In the genomic region with DNA sequence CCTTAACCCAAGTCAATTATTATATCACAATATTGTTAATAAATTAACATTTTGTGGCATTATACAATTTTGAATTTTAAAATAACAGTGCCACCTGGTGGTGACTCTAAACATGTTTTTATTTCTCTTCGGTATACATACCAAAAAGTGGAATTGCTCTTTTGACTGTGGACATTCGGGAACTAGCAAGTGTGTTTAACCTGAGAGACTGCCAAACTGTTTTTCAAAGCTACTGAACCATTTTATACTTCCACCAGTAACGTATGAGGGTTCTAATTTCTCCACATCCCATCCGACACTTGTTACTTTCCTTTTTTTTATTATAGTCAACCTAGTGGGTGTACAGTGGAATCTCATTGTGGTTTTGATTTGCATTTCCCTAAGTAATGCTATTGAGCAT, we compare ENCODE assay signal across 8 cellular contexts. TPM values are rescaled to one million over a fixed set of nuclear protein-coding genes. Genes with fewer than 3 reads are reported as not detected.
DNase-seq lines count a peak whose midpoint lies in the region; ATAC-seq, FAIRE-seq and TF ChIP-seq lines count a peak whose summit lies in the region.

No MANE protein-coding gene starts in this region.

- no peak overlapping the region for H3K4me3 ChIP-seq in bronchial epithelial cell (ENCODE audit: low read depth, low read length)
- H3K4me3 ChIP-seq in right lobe of liver = no peak overlapping the region

- H3K27ac ChIP-seq in right lobe of liver = no peak overlapping the region

- TF ChIP-seq POLR2A in right lobe of liver (IDR thresholded peaks at IDR 0.05) (no peak), GM12892 (IDR thresholded peaks at IDR 0.05; ENCODE audit: low read depth, low read length) (no peak)

- intact Hi-C loops in natural killer cell (cut with micrococcal nuclease) (loop anchor here (1.0 kb wide), 3 partner anchors 248 to 601 kb away; no protein-coding TSS in a partner anchor), right lobe of liver (cut with DNase I) (loop anchor here in 1 of 2 donors (10.0 kb wide), 1 partner anchor 247 kb away; no protein-coding TSS in a partner anchor)

- WGBS in right lobe of liver (ENCODE audit: insufficient coverage, low coverage, low lambda C conversion rate, missing lambda C conversion rate) = 9% methylated on average over 4 of the region's 4 CpGs

- no peaks in the 10 kb centered on the region for H3K36me3 ChIP-seq in bronchial epithelial cell (ENCODE audit: control insufficient read depth, insufficient read depth, low read length)
- H3K36me3 ChIP-seq in right lobe of liver = no peaks in the 10 kb centered on the region

- no peaks in the 10 kb centered on the region for H3K27me3 ChIP-seq in bronchial epithelial cell (ENCODE audit: control insufficient read depth, insufficient read depth, low read length)
- no peaks in the 10 kb centered on the region for H3K27me3 ChIP-seq in right lobe of liver

- no peaks in the 10 kb centered on the region for H3K9me3 ChIP-seq in right lobe of liver
- H3K9me3 ChIP-seq in T-helper 17 cell (ENCODE audit: control insufficient read depth, low read length, poor library complexity, severe bottlenecking) = no peaks in the 10 kb centered on the region

- H3K4me3 Mint-ChIP-seq in natural killer cell (no peak overlapping the region), T-helper 17 cell (no peak overlapping the region)
- no peak overlapping the region for H3K4me3 Mint-ChIP-seq in natural killer cell treated with Interleukin-12 subunit alpha and Interleukin-12 subunit beta and Interleukin-15 and Interleukin-18, amount 100 ng/mL, for 72 hours

- TF ChIP-seq CTCF in natural killer cell (IDR thresholded peaks at IDR 0.05) = peak; percentile 87
- TF ChIP-seq CTCF in bronchial epithelial cell (IDR thresholded peaks at IDR 0.05; ENCODE audit: insufficient read depth, low read length, severe bottlenecking) = peak; percentile 11
- peak; percentile 61 to 71 (median 64) for TF ChIP-seq CTCF in right lobe of liver (IDR thresholded peaks at IDR 0.05)

- H3K36me3 Mint-ChIP-seq in natural killer cell = no peaks in the 10 kb centered on the region
- H3K36me3 Mint-ChIP-seq in natural killer cell treated with Interleukin-12 subunit alpha and Interleukin-12 subunit beta and Interleukin-15 and Interleukin-18, amount 100 ng/mL, for 72 hours = no peaks in the 10 kb centered on the region
- H3K36me3 Mint-ChIP-seq in T-helper 17 cell (ENCODE audit: low read depth) = peaks cover 3% of the 10 kb centered on the region

- no peaks in the 10 kb centered on the region for H3K4me1 ChIP-seq in right lobe of liver

- H3K27ac Mint-ChIP-seq in natural killer cell (no peak overlapping the region), T-helper 17 cell (no peak overlapping the region)
- no peak overlapping the region for H3K27ac Mint-ChIP-seq in natural killer cell treated with Interleukin-12 subunit alpha and Interleukin-12 subunit beta and Interleukin-15 and Interleukin-18, amount 100 ng/mL, for 72 hours

- FAIRE-seq in bronchial epithelial cell (lab: Jason Lieb, UNC) (no peak), GM12892 (lab: Jason Lieb, UNC) (no peak)

- H3K4me1 Mint-ChIP-seq in natural killer cell = no peaks in the 10 kb centered on the region
- H3K4me1 Mint-ChIP-seq in natural killer cell treated with Interleukin-12 subunit alpha and Interleukin-12 subunit beta and Interleukin-15 and Interleukin-18, amount 100 ng/mL, for 72 hours (ENCODE audit: low read depth in 2 of 2) = peaks cover 0 to under 1% of the 10 kb centered on the region in 2 donors
- H3K4me1 Mint-ChIP-seq in T-helper 17 cell = no peaks in the 10 kb centered on the region

- no peaks in the 10 kb centered on the region for H3K9me3 Mint-ChIP-seq in natural killer cell
- no peaks in the 10 kb centered on the region for H3K9me3 Mint-ChIP-seq in natural killer cell treated with Interleukin-12 subunit alpha and Interleukin-12 subunit beta and Interleukin-15 and Interleukin-18, amount 100 ng/mL, for 72 hours

- ATAC-seq in natural killer cell (no peak), right lobe of liver (peak; percentile 60 to 82 (median 76)), T-helper 17 cell (no peak)
- no peak for ATAC-seq in natural killer cell treated with Interleukin-12 subunit alpha and Interleukin-12 subunit beta and Interleukin-15 and Interleukin-18, amount 100 ng/mL, for 72 hours

- DNase-seq in natural killer cell (no peak), NCI-H345 treated with DMSO at 0.1 percent for 48 hours (lab: John Stamatoyannopoulos, UW; ENCODE audit: unreplicated experiment) (peak; percentile 34), bronchial epithelial cell (ENCODE audit: low read depth) (peak; percentile 48), right lobe of liver (no peak), GM12892 (ENCODE audit: insufficient read length) (no peak), T-helper 17 cell (no peak)
- DNase-seq in natural killer cell treated with Interleukin-12 subunit alpha and Interleukin-12 subunit beta and Interleukin-15 and Interleukin-18, amount 100 ng/mL, for 72 hours (ENCODE audit: low spot score) = no peak
- DNase-seq in stimulated activated CD4-positive, alpha-beta T cell treated with anti-CD3 and anti-CD28 coated beads, Interleukin-2, amount 100 ng/mL, for 48 hours = no peak

- H3K27me3 Mint-ChIP-seq in natural killer cell (ENCODE audit: low read depth in 2 of 2) (peaks cover 7 to 13% of the 10 kb centered on the region in 2 donors), T-helper 17 cell (no peaks in the 10 kb centered on the region)
- H3K27me3 Mint-ChIP-seq in natural killer cell treated with Interleukin-12 subunit alpha and Interleukin-12 subunit beta and Interleukin-15 and Interleukin-18, amount 100 ng/mL, for 72 hours = peaks cover 0 to 9% of the 10 kb centered on the region in 2 donors

RNA-seq across cellular contexts. Expression of gene HSDL2, which starts 18.3 kb away (rescaled TPM):
- 10 to 100 TPM in 1 of 3 donors, 1 to 10 TPM in 2; 7.9 to 18.3 (median 8.6) TPM for total RNA-seq in natural killer cell
- total RNA-seq in natural killer cell treated with Interleukin-12 subunit alpha and Interleukin-12 subunit beta and Interleukin-15 and Interleukin-18, amount 100 ng/mL, for 72 hours = 10 to 100 TPM; 15.6 to 19.6 TPM
- 21.9 and 31.9 TPM in 2 replicates for total RNA-seq in bronchial epithelial cell
- total RNA-seq in right lobe of liver = 10 to 100 TPM; 65.8 to 96.8 (median 79.8) TPM
- 40.5 TPM for polyA plus RNA-seq in GM12892 (2012; ENCODE audit: missing spikeins)
- total RNA-seq in T-helper 17 cell = 10 to 100 TPM in 1 of 2 donors, 1 to 10 TPM in 1; 7.9 to 10.1 TPM

RNA-seq across cellular contexts. Expression of gene PTBP3, which starts 28.2 kb away (rescaled TPM):
- total RNA-seq in natural killer cell (100 to 1,000 TPM; 135 to 156 (median 140) TPM), bronchial epithelial cell (56.2 and 62.4 TPM in 2 replicates), right lobe of liver (10 to 100 TPM; 16.3 to 29.9 (median 19.3) TPM), T-helper 17 cell (100 to 1,000 TPM; 132 to 140 TPM)
- 100 to 1,000 TPM; 123 to 143 TPM for total RNA-seq in natural killer cell treated with Interleukin-12 subunit alpha and Interleukin-12 subunit beta and Interleukin-15 and Interleukin-18, amount 100 ng/mL, for 72 hours
- 35.9 TPM for polyA plus RNA-seq in GM12892 (2012; ENCODE audit: missing spikeins)

Comparison
In these comparisons a context has a peak if more than half of its experiments do, and no peak if none do; other contexts are left out.
1. ATAC-seq: peak in right lobe of liver (4 of 4); none in natural killer cell (0 of 3), natural killer cell treated with Interleukin-12 subunit alpha and Interleukin-12 subunit beta and Interleukin-15 and Interleukin-18, amount 100 ng/mL, for 72 hours (0 of 2) and T-helper 17 cell (single experiment).
2. DNase-seq: peak in NCI-H345 treated with DMSO at 0.1 percent for 48 hours (single experiment) and bronchial epithelial cell (single experiment); none in natural killer cell (single experiment), natural killer cell treated with Interleukin-12 subunit alpha and Interleukin-12 subunit beta and Interleukin-15 and Interleukin-18, amount 100 ng/mL, for 72 hours (single experiment), right lobe of liver (0 of 3), GM12892 (single experiment), T-helper 17 cell (0 of 3) and stimulated activated CD4-positive, alpha-beta T cell treated with anti-CD3 and anti-CD28 coated beads, Interleukin-2, amount 100 ng/mL, for 48 hours (0 of 2).
3. CTCF ChIP-seq: peak in every context shown above with its lines; median percentile 87 in natural killer cell; 64 in right lobe of liver; 11 in bronchial epithelial cell.